In genomic region chr7:89023146-89023545, GRCh38 we compare ENCODE assay signal across 23 cellular contexts.
DNase-seq lines count a peak whose midpoint lies in the region; ATAC-seq, FAIRE-seq and TF ChIP-seq lines count a peak whose summit lies in the region.
"Had no signal": no experiment of that assay in that cellular context is flagged by ENCODE, and none has a peak within 500 bp of the region (broad histone marks: within the 10 kb centered on the region; RNA-seq: fewer than 3 reads in every experiment).

No MANE protein-coding gene starts in this region.

- DNase-seq in SK-N-MC (ENCODE audit: low read depth, low spot score) = no peak
- DNase-seq in H1 (ENCODE audit: low read depth in 1 of 2, low spot score in 2 of 2) = no peak
- peak; percentile 75 for DNase-seq in retinal pigment epithelial cell (ENCODE audit: low read depth)
- DNase-seq in NOMO-1 treated with dmso at 0.1 percent for 144 hours (lab: John Stamatoyannopoulos, UW; ENCODE audit: unreplicated experiment) = no peak
- DNase-seq: Caco-2; CD4-positive, alpha-beta T cell; DMS 273 treated with DMSO at 0.1 percent for 48 hours; DND-41; HCEC 1CT; NCI-H1694; NCI-H2081; NCI-H2171 treated with DMSO at 0.1 percent for 48 hours; NCI-H446; PC-3; RPMI8226; SHP77 had no signal

- H3K18ac ChIP-seq in H1 (ENCODE audit: extremely low read depth, low read length) = no peak overlapping the region

- FAIRE-seq in H1 (lab: Jason Lieb, UNC) = no peak
- FAIRE-seq: A204.1, GM12878, HTR-8/SVneo had no signal

- H2BK15ac ChIP-seq in H1 (ENCODE audit: low read length) = no peak overlapping the region

- no peak for TF ChIP-seq RAD21 in H1 (IDR thresholded peaks at IDR 0.05 in 1 of 2, conservative IDR thresholded peaks at IDR 0.05 in 1 of 2; ENCODE audit: low read depth in 2 of 2, low read length in 2 of 2)

- ATAC-seq in HG02588 (IDR thresholded peaks at IDR 0.05; ENCODE audit: unreplicated experiment) (no peak), HG03460 (IDR thresholded peaks at IDR 0.05; ENCODE audit: unreplicated experiment) (no peak)
- ATAC-seq: GM23338, PC-3 had no signal

- H2BK20ac ChIP-seq in H1 (ENCODE audit: low read length) = no peak overlapping the region

- TF ChIP-seq POLR2A in H1 (IDR thresholded peaks at IDR 0.05; ENCODE audit: control extremely low read depth in 1 of 2, low read depth in 2 of 2, low read length in 2 of 2) = no peak

- no peaks in the 10 kb centered on the region for H3K79me1 ChIP-seq in H1 (ENCODE audit: low read depth, low read length)

- no peaks in the 10 kb centered on the region for H3K79me2 ChIP-seq in H1 (ENCODE audit: control insufficient read depth in 1 of 2, insufficient read depth in 2 of 2, low read length in 2 of 2)

- CTCF ChIA-PET in H1 (lab: Charles Lee; ENCODE audit: partially characterized antibody) = no interaction called here

- no peak overlapping the region for H3K23ac ChIP-seq in H1 (ENCODE audit: insufficient read length)

- no peak overlapping the region for H3K56ac ChIP-seq in H1 (replicated peaks; ENCODE audit: insufficient read length, low read depth, low read length)

- no peak for TF ChIP-seq EP300 in H1 (IDR thresholded peaks at IDR 0.05; ENCODE audit: borderline replicate concordance in 1 of 2, low read depth in 2 of 2, low read length in 2 of 2)

- TF ChIP-seq CTCF in H1 (IDR thresholded peaks at IDR 0.05; ENCODE audit: control extremely low read depth in 1 of 3, insufficient read depth in 1 of 3, low read depth in 1 of 3, low read length in 3 of 3) = no peak
- no peak for TF ChIP-seq CTCF in retinal pigment epithelial cell (conservative IDR thresholded peaks at IDR 0.05; ENCODE audit: low read depth, low read length)

- H4K8ac ChIP-seq in H1 (ENCODE audit: extremely low read depth, insufficient read depth, low read length) = no peak overlapping the region

- H4K5ac ChIP-seq in H1 (ENCODE audit: insufficient read length, low read depth, low read length) = no peak overlapping the region

- no peak overlapping the region for H3K4me3 ChIP-seq in HUES6 (ENCODE audit: low read depth, low read length)
- no peak overlapping the region for H3K4me3 ChIP-seq in SK-N-MC
- H3K4me3 ChIP-seq in H1 (ENCODE audit: extremely low read depth in 1 of 4, insufficient read depth in 2 of 4, low read depth in 3 of 4, low read length in 4 of 4) = no peak overlapping the region
- H3K4me3 ChIP-seq in retinal pigment epithelial cell (ENCODE audit: low read length) = no peak overlapping the region
- H3K4me3 ChIP-seq: GM12878, GM23338 had no signal

- H3K9ac ChIP-seq in HUES6 (ENCODE audit: low read length) = no peak overlapping the region
- H3K9ac ChIP-seq in SK-N-MC (ENCODE audit: insufficient read length) = no peak overlapping the region
- no peak overlapping the region for H3K9ac ChIP-seq in H1 (replicated peaks in 1 of 4; ENCODE audit: extremely low read depth in 1 of 4, low read depth in 3 of 4, low read length in 3 of 4)

- H3K27me3 ChIP-seq in HUES6 (ENCODE audit: control insufficient read depth, insufficient read depth, low read length) (no peaks in the 10 kb centered on the region), H1 (replicated peaks in 1 of 4; ENCODE audit: control insufficient read depth in 3 of 4, extremely low read depth in 1 of 4, insufficient read depth in 3 of 4, low read length in 3 of 4) (no peaks in the 10 kb centered on the region)

- no peak overlapping the region for H2AK5ac ChIP-seq in H1 (ENCODE audit: low read depth, low read length)

- H3K9me3 ChIP-seq in HUES6 (ENCODE audit: control insufficient read depth, insufficient read depth, low read depth, low read length) = no peaks in the 10 kb centered on the region
- H3K9me3 ChIP-seq in SK-N-MC (ENCODE audit: low read depth, low read length) = no peaks in the 10 kb centered on the region
- no peaks in the 10 kb centered on the region for H3K9me3 ChIP-seq in H1 (ENCODE audit: insufficient read depth in 2 of 2, low read depth in 1 of 2, low read length in 1 of 2)
- H3K9me3 ChIP-seq: Caco-2 had no signal

- H3K4me1 ChIP-seq in HUES6 (ENCODE audit: control insufficient read depth, insufficient read depth, low read length) = no peaks in the 10 kb centered on the region; the same call in 1 of the 2 replicates
- H3K4me1 ChIP-seq in H1 (replicated peaks in 1 of 4; ENCODE audit: control insufficient read depth in 3 of 4, insufficient read depth in 4 of 4, low read length in 3 of 4) = 0 out of 7 replicates have a peak, but pooled peaks cover 0 to 3% (median 0%) of the 10 kb centered on the region in 4 experiments

- H3K27ac ChIP-seq in HUES6 (ENCODE audit: low read depth, low read length) (peak overlapping the region; percentile 30; the same call in 1 of the 2 replicates), SK-N-MC (0 out of 2 replicates have a peak overlapping the region, but pooled peaks have one; percentile 43), H1 (ENCODE audit: low read depth, low read length) (no peak overlapping the region)

- POLR2A ChIA-PET in H1 (lab: Charles Lee; ENCODE audit: partially characterized antibody) = no interaction called here

- H3K4me2 ChIP-seq in H1 (ENCODE audit: insufficient read depth in 1 of 2, low read depth in 2 of 2, low read length in 2 of 2) = no peak overlapping the region
- H3K4me2 ChIP-seq: GM23338 had no signal

- H2BK120ac ChIP-seq in H1 (replicated peaks; ENCODE audit: low read depth, low read length) = no peak overlapping the region

- no peak overlapping the region for H3K4ac ChIP-seq in H1 (replicated peaks; ENCODE audit: insufficient read length, low read depth, low read length)

- no peaks in the 10 kb centered on the region for H3K23me2 ChIP-seq in H1 (ENCODE audit: low read depth, low read length)

- H2AFZ ChIP-seq in H1 (ENCODE audit: low read length) = no peak overlapping the region
- H2AFZ ChIP-seq: GM23338 had no signal

- H4K91ac ChIP-seq in H1 (replicated peaks; ENCODE audit: insufficient read length, low read length) = no peak overlapping the region

- H3K14ac ChIP-seq in H1 (ENCODE audit: insufficient read length) = no peak overlapping the region

- no peaks in the 10 kb centered on the region for H4K20me1 ChIP-seq in H1 (replicated peaks in 1 of 2; ENCODE audit: control insufficient read depth in 1 of 2, insufficient read depth in 2 of 2, low read length in 2 of 2)

- H2BK5ac ChIP-seq in H1 (ENCODE audit: low read depth, low read length) = no peak overlapping the region

- no peak overlapping the region for H2BK12ac ChIP-seq in H1 (ENCODE audit: low read depth, low read length)

- H3K36me3 ChIP-seq in HUES6 (ENCODE audit: control insufficient read depth, insufficient read depth, low read length) (no peaks in the 10 kb centered on the region), SK-N-MC (ENCODE audit: insufficient read depth, low read length) (no peaks in the 10 kb centered on the region), H1 (ENCODE audit: control insufficient read depth in 2 of 4, insufficient read depth in 4 of 4, low read length in 3 of 4) (no peaks in the 10 kb centered on the region; a peak in 1 of 8 replicates)

TF ChIP-seq in H1, 55 proteins besides CTCF, POLR2A, EP300 and RAD21:
- TF ChIP-seq TEAD4 (IDR thresholded peaks at IDR 0.05; ENCODE audit: low read depth, low read length) = 0 out of 2 replicates have a peak, but pooled peaks have one; percentile 33
- TF ChIP-seq CHD1 (IDR thresholded peaks at IDR 0.05; ENCODE audit: low read depth, low read length) = no peak
TF ChIP-seq in H1: peak in this region for 1.
